ENCODE assay signal across 9 cellular contexts in the genomic region with DNA sequence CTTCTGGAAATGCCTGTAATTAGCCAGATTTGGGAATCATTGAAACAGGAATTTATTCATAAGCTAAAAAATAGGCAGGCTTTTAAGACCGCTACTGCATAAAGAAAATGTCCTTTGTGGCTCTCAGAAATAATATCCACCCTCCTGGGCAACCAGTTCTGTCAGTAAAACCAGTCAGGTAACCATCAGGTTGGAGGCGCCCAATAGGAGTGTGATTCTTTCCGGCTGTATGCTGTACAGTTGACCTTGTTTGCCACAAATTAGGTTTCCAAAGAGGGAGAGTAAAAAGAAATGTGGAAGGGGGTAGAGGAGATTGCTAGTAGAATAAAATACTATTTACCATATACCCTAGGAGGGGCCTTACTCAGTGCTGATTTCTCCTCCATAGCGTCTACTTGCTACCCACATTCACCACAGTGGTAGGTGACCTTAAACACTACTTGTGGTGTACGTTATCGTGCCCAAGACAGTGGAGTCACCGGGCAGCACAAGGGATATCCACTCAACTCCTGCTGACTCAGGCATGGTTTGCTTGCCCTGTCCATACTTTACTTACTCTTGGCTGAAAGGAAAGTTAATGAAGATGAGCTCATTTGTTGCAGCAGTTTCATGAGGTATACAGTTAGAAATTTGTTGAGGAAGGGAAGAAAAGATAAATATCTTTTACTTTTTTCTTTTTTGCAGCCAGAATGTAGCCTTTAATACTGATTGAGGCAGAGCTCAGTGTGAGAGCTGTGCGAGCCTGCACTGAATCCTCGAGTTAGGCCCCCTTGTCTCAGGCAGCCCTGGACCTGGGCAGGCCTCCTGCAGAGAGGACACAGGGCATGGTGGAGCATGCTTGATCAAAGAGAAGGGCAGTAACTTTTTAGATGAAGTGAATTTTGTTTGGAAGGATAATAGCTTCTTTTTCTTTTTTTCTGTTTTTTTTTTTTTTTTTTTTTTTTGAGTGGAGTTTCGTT.
A peak's percentile ranks its signal among the peaks of the same experiment; 100 is the strongest.
DNase-seq lines count a peak whose midpoint lies in the region; ATAC-seq and TF ChIP-seq lines count a peak whose summit lies in the region.
"Had no signal": no experiment of that assay in that cellular context is flagged by ENCODE, and none has a peak within 500 bp of the region (broad histone marks: within the 10 kb centered on the region; RNA-seq: fewer than 3 reads in every experiment).

No MANE protein-coding gene starts in this region.

- intact Hi-C loops in esophagus squamous epithelium (cut with DNase I): no loop called here

- H3K4me3 ChIP-seq in esophagus squamous epithelium: no peak overlapping the region

- TF ChIP-seq CTCF in esophagus squamous epithelium (IDR thresholded peaks at IDR 0.05) (no peak), progenitor cell of endocrine pancreas (IDR thresholded peaks at IDR 0.05; ENCODE audit: unreplicated experiment) (no peak)

- H3K27me3 Mint-ChIP-seq in progenitor cell of endocrine pancreas: no peaks in the 10 kb centered on the region

- H3K27me3 ChIP-seq in esophagus squamous epithelium: no peaks in the 10 kb centered on the region

- peak; percentile 82 for DNase-seq in ELR (ENCODE audit: low read depth)
- peak; percentile 54 for DNase-seq in OCI-M1 (lab: John Stamatoyannopoulos, UW)
- DNase-seq in esophagus squamous epithelium (lab: John Stamatoyannopoulos, UW): no peak
- DNase-seq in progenitor cell of endocrine pancreas (ENCODE audit: low spot score, unreplicated experiment): no peak
- no peak for DNase-seq in GM19240 (ENCODE audit: insufficient read length, low spot score)
- DNase-seq in T1000 (lab: John Stamatoyannopoulos, UW): no peak
- DNase-seq in NCI-H1436 treated with DMSO at 0.1 percent for 48 hours (lab: John Stamatoyannopoulos, UW): no peak
- DNase-seq: erythroblast had no signal

- H3K27ac ChIP-seq in esophagus squamous epithelium: peak overlapping the region in 3 of 4 donors; percentile 30 to 71 (median 69)

- no peak overlapping the region for H3K4me3 Mint-ChIP-seq in progenitor cell of endocrine pancreas (ENCODE audit: low read depth)

- H3K27ac Mint-ChIP-seq in progenitor cell of endocrine pancreas: peak overlapping the region; percentile 30

- peaks cover 8% of the 10 kb centered on the region for H3K4me1 Mint-ChIP-seq in progenitor cell of endocrine pancreas (ENCODE audit: low read depth)

- TF ChIP-seq POLR2A in esophagus squamous epithelium (IDR thresholded peaks at IDR 0.05): no peak

- H3K9me3 ChIP-seq in esophagus squamous epithelium: no peaks in the 10 kb centered on the region

- peaks cover 0 to 54% (median 3%) of the 10 kb centered on the region in 3 donors for H3K4me1 ChIP-seq in esophagus squamous epithelium

- no peaks in the 10 kb centered on the region for H3K36me3 ChIP-seq in esophagus squamous epithelium

- WGBS in esophagus squamous epithelium, 2 donors: 65 to 71% methylated on average over 8 to 10 of the region's 10 CpGs

- no peak for ATAC-seq in HG03432 (IDR thresholded peaks at IDR 0.05; ENCODE audit: unreplicated experiment)

- no peaks in the 10 kb centered on the region for H3K9me3 Mint-ChIP-seq in progenitor cell of endocrine pancreas (ENCODE audit: low read depth)

- H3K36me3 Mint-ChIP-seq in progenitor cell of endocrine pancreas (ENCODE audit: insufficient read depth): no peaks in the 10 kb centered on the region

Comparison
In these comparisons a context has a peak if more than half of its experiments do, and no peak if none do; other contexts are left out.
1. DNase-seq: peak in ELR (single experiment) and OCI-M1 (single experiment); none in esophagus squamous epithelium (single experiment), progenitor cell of endocrine pancreas (single experiment), GM19240 (single experiment), T1000 (single experiment) and NCI-H1436 treated with DMSO at 0.1 percent for 48 hours (single experiment).